In the genomic region with DNA sequence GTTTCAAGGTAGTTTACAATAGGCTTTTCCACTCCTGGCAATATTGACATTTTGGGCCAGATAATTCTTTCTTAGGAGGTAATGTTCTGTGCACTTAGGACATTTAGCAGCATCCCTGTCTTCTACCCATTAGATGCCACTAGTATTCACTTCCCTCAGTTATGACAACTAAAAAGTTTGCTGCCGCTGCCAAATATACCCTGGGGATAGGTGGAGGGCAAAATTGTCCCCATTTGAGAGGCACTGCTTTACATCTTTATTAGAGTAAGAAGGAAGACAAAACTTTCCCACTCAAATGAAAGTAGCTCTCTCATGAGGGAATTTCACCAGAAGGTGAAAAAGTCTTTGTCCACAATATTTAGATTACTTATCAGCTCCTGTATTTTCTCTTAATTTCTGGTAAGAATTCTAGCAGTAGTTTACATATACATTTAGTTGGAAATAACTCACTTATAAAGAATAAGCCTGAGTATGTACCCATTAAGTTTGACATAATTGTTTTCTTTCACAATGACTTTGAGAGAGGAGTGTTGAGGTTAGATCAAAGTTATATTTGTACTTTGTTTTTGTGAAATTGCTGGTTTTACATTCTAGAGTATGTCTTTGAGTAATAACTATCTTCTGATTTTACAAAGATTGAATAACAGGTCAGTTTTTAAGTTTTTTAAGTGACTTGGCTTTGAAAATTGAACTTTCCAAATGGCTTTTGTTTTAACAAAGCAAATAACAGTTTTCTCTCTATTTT, we compare ENCODE assay signal across 15 cellular contexts. TPM values are rescaled to one million over a fixed set of nuclear protein-coding genes. Genes with fewer than 3 reads are reported as not detected.
DNase-seq lines count a peak whose midpoint lies in the region; ATAC-seq and TF ChIP-seq lines count a peak whose summit lies in the region.
"Had no signal": no experiment of that assay in that cellular context is flagged by ENCODE, and none has a peak within 500 bp of the region (broad histone marks: within the 10 kb centered on the region; RNA-seq: fewer than 3 reads in every experiment).

No MANE protein-coding gene starts in this region.

- H3K9me3 ChIP-seq in esophagus squamous epithelium, result no peaks in the 10 kb centered on the region

- CTCF ChIA-PET in activated CD8-positive, alpha-beta memory T cell treated with anti-CD3 and anti-CD28 coated beads, Interleukin-2, amount 10 ng/mL, durations not matched to agents 7 days and 5 days (lab: Charles Lee), result no interaction called here

- no peak for TF ChIP-seq POLR2A in esophagus squamous epithelium (IDR thresholded peaks at IDR 0.05)

- H3K36me3 Mint-ChIP-seq in activated CD8-positive, alpha-beta memory T cell treated with anti-CD3 and anti-CD28 coated beads, Interleukin-2, amount 10 ng/mL, durations not matched to agents 7 days and 5 days, result peaks cover 56% of the 10 kb centered on the region
- H3K36me3 Mint-ChIP-seq in nephron progenitor cell (ENCODE audit: low read depth), result peaks cover 64% of the 10 kb centered on the region

- no peaks in the 10 kb centered on the region for H3K27me3 ChIP-seq in esophagus squamous epithelium

- no peaks in the 10 kb centered on the region for H3K9me3 Mint-ChIP-seq in activated CD8-positive, alpha-beta memory T cell treated with anti-CD3 and anti-CD28 coated beads, Interleukin-2, amount 10 ng/mL, durations not matched to agents 7 days and 5 days (ENCODE audit: low read depth)
- no peaks in the 10 kb centered on the region for H3K9me3 Mint-ChIP-seq in nephron progenitor cell
- H3K9me3 Mint-ChIP-seq: naive B cell, T-cell had no signal

- H3K27ac ChIP-seq in esophagus squamous epithelium, result no peak overlapping the region

- H3K4me3 Mint-ChIP-seq in activated CD8-positive, alpha-beta memory T cell treated with anti-CD3 and anti-CD28 coated beads, Interleukin-2, amount 10 ng/mL, durations not matched to agents 7 days and 5 days, result no peak overlapping the region
- H3K4me3 Mint-ChIP-seq in nephron progenitor cell, result no peak overlapping the region
- H3K4me3 Mint-ChIP-seq: naive B cell, T-cell had no signal

- H3K27me3 Mint-ChIP-seq in activated CD8-positive, alpha-beta memory T cell treated with anti-CD3 and anti-CD28 coated beads, Interleukin-2, amount 10 ng/mL, durations not matched to agents 7 days and 5 days, result no peaks in the 10 kb centered on the region
- H3K27me3 Mint-ChIP-seq in nephron progenitor cell (ENCODE audit: low read depth, poor library complexity), result no peaks in the 10 kb centered on the region
- H3K27me3 Mint-ChIP-seq: naive B cell, T-cell had no signal

- no peak for DNase-seq in activated CD8-positive, alpha-beta memory T cell treated with anti-CD3 and anti-CD28 coated beads, Interleukin-2, amount 10 ng/mL, durations not matched to agents 7 days and 5 days
- no peak for DNase-seq in activated CD8-positive, alpha-beta memory T cell treated with anti-CD3 and anti-CD28 coated beads for 24 hours
- DNase-seq in nephron progenitor cell (no peak), foreskin fibroblast (no peak), esophagus squamous epithelium (lab: John Stamatoyannopoulos, UW) (no peak), inferior parietal cortex (ENCODE audit: extremely low spot score) (no peak)
- DNase-seq: caudate nucleus, erythroblast, naive B cell, NCI-H1694, small intestine, T-cell had no signal

- TF ChIP-seq CTCF in nephron progenitor cell (IDR thresholded peaks at IDR 0.05) (no peak), foreskin fibroblast (IDR thresholded peaks at IDR 0.05; ENCODE audit: low read depth, low read length) (no peak), esophagus squamous epithelium (IDR thresholded peaks at IDR 0.05) (no peak)

- no peaks in the 10 kb centered on the region for H3K4me1 ChIP-seq in esophagus squamous epithelium

- H3K27ac Mint-ChIP-seq in activated CD8-positive, alpha-beta memory T cell treated with anti-CD3 and anti-CD28 coated beads, Interleukin-2, amount 10 ng/mL, durations not matched to agents 7 days and 5 days, result peak overlapping the region; percentile 68
- H3K27ac Mint-ChIP-seq in nephron progenitor cell, result peak overlapping the region; percentile 12
- H3K27ac Mint-ChIP-seq: T-cell had no signal

- no peak overlapping the region for H3K4me3 ChIP-seq in foreskin fibroblast (ENCODE audit: low read depth in 1 of 2, low read length in 2 of 2)
- H3K4me3 ChIP-seq in esophagus squamous epithelium, result no peak overlapping the region

- peak; percentile 45 for ATAC-seq in activated CD8-positive, alpha-beta memory T cell treated with anti-CD3 and anti-CD28 coated beads, Interleukin-2, amount 10 ng/mL, durations not matched to agents 7 days and 5 days
- ATAC-seq in GM21515 (IDR thresholded peaks at IDR 0.05; ENCODE audit: unreplicated experiment) (peak; percentile 55), HG03097 (IDR thresholded peaks at IDR 0.05; ENCODE audit: low FRiP score, unreplicated experiment) (peak; percentile 58)
- ATAC-seq: HepG2, T-cell had no signal

- WGBS in esophagus squamous epithelium, 2 donors, result 62 to 80% methylated on average over 1 of the region's 1 CpG

- intact Hi-C loops in esophagus squamous epithelium (cut with DNase I), result no loop called here

- peaks cover 0 to 52% (median 3%) of the 10 kb centered on the region in 3 donors for H3K36me3 ChIP-seq in esophagus squamous epithelium

- peaks cover 16% of the 10 kb centered on the region for H3K4me1 Mint-ChIP-seq in activated CD8-positive, alpha-beta memory T cell treated with anti-CD3 and anti-CD28 coated beads, Interleukin-2, amount 10 ng/mL, durations not matched to agents 7 days and 5 days
- H3K4me1 Mint-ChIP-seq in nephron progenitor cell, result no peaks in the 10 kb centered on the region
- H3K4me1 Mint-ChIP-seq: naive B cell had no signal

RNA-seq across cellular contexts. Expression of a gene that starts 46.0 kb away (rescaled TPM):
- total RNA-seq in activated CD8-positive, alpha-beta memory T cell treated with anti-CD3 and anti-CD28 coated beads, Interleukin-2, amount 10 ng/mL, durations not matched to agents 7 days and 5 days, result 100 to 1,000 TPM; 152 to 157 TPM
- total RNA-seq in esophagus squamous epithelium, result 10 to 100 TPM; 16.8 to 90.8 (median 35.6) TPM
